26 cellular contexts compared by ENCODE assay signal in the genomic region with DNA sequence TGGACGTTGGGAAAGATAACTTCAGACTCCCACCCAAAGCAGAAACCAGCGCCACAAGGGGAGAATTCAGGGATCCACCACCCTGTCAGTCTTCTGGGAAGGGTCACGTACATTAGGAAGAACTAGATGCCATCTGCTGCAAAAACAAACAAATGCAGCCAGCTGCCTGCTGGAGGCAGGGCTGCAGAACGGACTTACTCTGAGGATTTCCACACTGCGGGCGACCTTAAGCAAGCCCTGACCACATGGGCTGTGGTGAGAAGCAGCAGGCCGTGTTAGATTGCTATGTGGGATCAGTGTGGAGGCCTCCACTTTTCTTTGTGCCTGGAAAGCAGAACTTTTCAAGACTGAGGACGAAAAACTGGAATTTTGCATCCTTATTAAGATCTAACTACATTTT. TPM values are rescaled to one million over a fixed set of nuclear protein-coding genes. Genes with fewer than 3 reads are reported as not detected.
A peak's percentile ranks its signal among the peaks of the same experiment; 100 is the strongest.
DNase-seq lines count a peak whose midpoint lies in the region; ATAC-seq and TF ChIP-seq lines count a peak whose summit lies in the region.
"Had no signal": no experiment of that assay in that cellular context is flagged by ENCODE, and none has a peak within 500 bp of the region (broad histone marks: within the 10 kb centered on the region; RNA-seq: fewer than 3 reads in every experiment).

No MANE protein-coding gene starts in this region.

- H3K4me3 ChIP-seq in HL-60 (replicated peaks; ENCODE audit: insufficient read depth, low read length), result no peak overlapping the region
- no peak overlapping the region for H3K4me3 ChIP-seq in osteoblast (ENCODE audit: insufficient read depth, low read length)
- H3K4me3 ChIP-seq: gastroesophageal sphincter, SK-N-MC, smooth muscle cell, stomach, transverse colon had no signal

- TF ChIP-seq CTCF in HL-60 (IDR thresholded peaks at IDR 0.05; ENCODE audit: insufficient read depth, low read length), result no peak
- no peak for TF ChIP-seq CTCF in osteoblast (IDR thresholded peaks at IDR 0.05; ENCODE audit: extremely low read depth, low read depth, low read length)

- peaks cover 67% of the 10 kb centered on the region for H3K4me1 Mint-ChIP-seq in dendritic cell treated with granulocyte-macrophage colony-stimulating factor and Interleukin-4, amounts not matched to agents 40 ng/mL and 50 ng/mL, for 4 days (ENCODE audit: low read depth)

- H3K27ac Mint-ChIP-seq in dendritic cell treated with granulocyte-macrophage colony-stimulating factor and Interleukin-4, amounts not matched to agents 40 ng/mL and 50 ng/mL, for 4 days, result peak overlapping the region; percentile 89
- H3K27ac Mint-ChIP-seq: activated T-cell treated with anti-CD3 and anti-CD28 coated beads, Interleukin-2, amount 50 U/mL, for 24 hours had no signal

- H3K9me3 Mint-ChIP-seq in dendritic cell treated with granulocyte-macrophage colony-stimulating factor and Interleukin-4, amounts not matched to agents 40 ng/mL and 50 ng/mL, for 4 days, result no peaks in the 10 kb centered on the region
- H3K9me3 Mint-ChIP-seq: activated T-cell treated with anti-CD3 and anti-CD28 coated beads, Interleukin-2, amount 50 U/mL, for 24 hours; IgD-negative memory B cell had no signal

- ATAC-seq in GM21786 (IDR thresholded peaks at IDR 0.05; ENCODE audit: unreplicated experiment) (no peak), HG02885 (IDR thresholded peaks at IDR 0.05; ENCODE audit: poor library complexity, unreplicated experiment) (no peak), HG02610 (IDR thresholded peaks at IDR 0.05; ENCODE audit: unreplicated experiment) (no peak)
- ATAC-seq: activated CD4-positive, CD25-positive, alpha-beta regulatory T cell treated with anti-CD3 and anti-CD28 coated beads, Interleukin-2, amount 50 U/mL, for 24 hours; gastroesophageal sphincter; PC-3 had no signal

- no peak overlapping the region for H3K4me2 ChIP-seq in osteoblast (ENCODE audit: insufficient read depth, low read length)
- H3K4me2 ChIP-seq: smooth muscle cell had no signal

- DNase-seq in HL-60 (ENCODE audit: low read depth in 1 of 2, low spot score in 1 of 2), result peak; percentile 82 to 97
- peak; percentile 85 for DNase-seq in NOMO-1 treated with DMSO at 0.1 percent for 48 hours (lab: John Stamatoyannopoulos, UW; ENCODE audit: unreplicated experiment)
- DNase-seq in osteoblast (ENCODE audit: insufficient read length, low spot score, missing footprints), result peak; percentile 64
- DNase-seq: activated naive CD4-positive, alpha-beta T cell; activated T-cell treated with anti-CD3 and anti-CD28 coated beads, Interleukin-2, amount 50 U/mL, for 24 hours; cerebellar nuclear complex; effector CD4-positive, alpha-beta T cell; midbrain; NCI-H1694; NCI-H2171 treated with DMSO at 0.1 percent for 48 hours; NCI-H69; PC-3; stimulated activated CD4-positive, alpha-beta T cell treated with anti-CD3 and anti-CD28 coated beads, Interleukin-4, amount 100 ng/mL, for 24 hours; stomach; T1000; transverse colon had no signal

- peaks cover 56% of the 10 kb centered on the region for H3K36me3 Mint-ChIP-seq in dendritic cell treated with granulocyte-macrophage colony-stimulating factor and Interleukin-4, amounts not matched to agents 40 ng/mL and 50 ng/mL, for 4 days (ENCODE audit: low read depth)

- peaks cover 6% of the 10 kb centered on the region for H4K20me1 ChIP-seq in osteoblast (ENCODE audit: insufficient read depth, low read length)

- H2AFZ ChIP-seq in osteoblast (ENCODE audit: low read length), result no peak overlapping the region

- no peaks in the 10 kb centered on the region for H3K4me1 ChIP-seq in osteoblast (ENCODE audit: insufficient read depth, low read length)
- H3K4me1 ChIP-seq: gastroesophageal sphincter, transverse colon had no signal

- H3K27me3 ChIP-seq in HL-60 (ENCODE audit: insufficient read depth, poor library complexity, severe bottlenecking) (no peaks in the 10 kb centered on the region), osteoblast (ENCODE audit: insufficient read depth, low read length) (no peaks in the 10 kb centered on the region)
- H3K27me3 ChIP-seq: gastroesophageal sphincter, stomach, transverse colon had no signal

- peaks cover 28% of the 10 kb centered on the region for H3K36me3 ChIP-seq in osteoblast (ENCODE audit: insufficient read depth, low read length)

- intact Hi-C loops in dendritic cell treated with granulocyte-macrophage colony-stimulating factor and Interleukin-4, amounts not matched to agents 40 ng/mL and 50 ng/mL, for 4 days (cut with micrococcal nuclease), result no loop called here

- no peaks in the 10 kb centered on the region for H3K27me3 Mint-ChIP-seq in dendritic cell treated with granulocyte-macrophage colony-stimulating factor and Interleukin-4, amounts not matched to agents 40 ng/mL and 50 ng/mL, for 4 days
- H3K27me3 Mint-ChIP-seq: activated T-cell treated with anti-CD3 and anti-CD28 coated beads, Interleukin-2, amount 50 U/mL, for 24 hours; IgD-negative memory B cell had no signal

- no peaks in the 10 kb centered on the region for H3K79me2 ChIP-seq in osteoblast (ENCODE audit: insufficient read depth, low read length)

- H3K27ac ChIP-seq in HL-60 (replicated peaks) (peak overlapping the region; percentile 47), osteoblast (ENCODE audit: low read depth, low read length) (no peak overlapping the region)
- H3K27ac ChIP-seq: gastroesophageal sphincter, SK-N-MC, stomach, transverse colon had no signal

- H3K9me3 ChIP-seq in osteoblast (ENCODE audit: low read depth, low read length), result no peaks in the 10 kb centered on the region
- H3K9me3 ChIP-seq: gastroesophageal sphincter, stomach, transverse colon had no signal

- H3K4me3 Mint-ChIP-seq in dendritic cell treated with granulocyte-macrophage colony-stimulating factor and Interleukin-4, amounts not matched to agents 40 ng/mL and 50 ng/mL, for 4 days, result no peak overlapping the region
- H3K4me3 Mint-ChIP-seq: activated T-cell treated with anti-CD3 and anti-CD28 coated beads, Interleukin-2, amount 50 U/mL, for 24 hours; IgD-negative memory B cell had no signal

RNA-seq across cellular contexts. Expression of gene LTC4S, which starts 13.4 kb away (rescaled TPM):
- 1.4 and 1.5 TPM in 2 replicates for total RNA-seq in osteoblast
- total RNA-seq: M059J, smooth muscle cell had no signal

RNA-seq across cellular contexts. Expression of gene MGAT4B, which starts 26.3 kb away (rescaled TPM):
- total RNA-seq in osteoblast, result 90.5 and 95.9 TPM in 2 replicates

RNA-seq across cellular contexts. Expression of gene SQSTM1, which starts 40.4 kb away (rescaled TPM):
- total RNA-seq in osteoblast, result 826 and 992 TPM in 2 replicates

RNA-seq across cellular contexts. Expression of gene MAML1, which starts 47.7 kb away (rescaled TPM):
- total RNA-seq in osteoblast, result 12.4 and 14.1 TPM in 2 replicates
